Comparison of ENCODE assay signal across 8 cellular contexts in the genomic region with DNA sequence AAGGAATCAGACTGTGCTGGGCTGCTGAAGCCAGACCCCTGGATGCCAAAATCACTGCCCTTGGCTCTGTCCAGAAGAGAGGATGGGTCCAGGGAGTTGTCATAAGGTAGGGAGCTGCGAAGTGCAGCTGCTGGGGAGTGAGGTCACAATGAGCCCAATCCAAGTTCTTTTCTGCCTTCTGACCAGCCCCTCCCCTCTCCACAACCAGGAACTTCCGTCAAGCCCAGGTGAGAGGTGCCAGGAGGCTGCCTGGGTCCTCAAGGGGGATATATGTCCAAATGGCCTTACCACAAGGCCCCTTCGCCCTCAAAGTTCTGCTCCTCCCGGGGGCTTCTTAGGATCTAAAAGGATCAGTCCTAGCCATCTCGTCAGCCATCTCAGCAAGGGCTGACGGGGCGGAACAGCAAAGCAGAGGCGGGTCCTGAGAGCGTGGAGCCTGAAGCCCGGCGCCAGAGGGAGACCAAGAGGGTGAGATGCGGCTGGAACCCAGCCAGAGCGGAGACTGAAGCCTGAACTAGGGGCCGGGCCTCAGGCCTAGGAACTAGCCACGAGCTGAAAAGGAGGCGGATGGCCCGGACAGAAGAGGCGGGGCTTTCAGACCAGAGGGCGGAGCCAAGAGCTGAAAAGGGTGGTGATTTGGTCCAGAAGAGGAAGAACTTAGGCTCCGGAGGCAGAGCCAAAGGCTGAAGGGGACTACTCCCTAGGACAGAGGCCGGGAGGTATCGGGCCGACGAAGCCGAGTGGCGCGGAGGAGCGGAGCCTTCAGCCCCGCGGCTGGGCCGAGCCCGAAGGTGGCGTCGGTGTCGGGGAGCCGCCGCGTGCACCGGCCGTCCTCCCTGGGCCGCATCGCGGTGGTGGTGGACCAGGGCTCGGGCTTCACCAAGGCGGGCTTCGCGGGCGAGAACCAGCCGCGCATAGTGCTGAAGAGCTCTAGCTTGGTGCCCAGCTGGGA. TPM values are rescaled to one million over a fixed set of nuclear protein-coding genes. Genes with fewer than 3 reads are reported as not detected.
DNase-seq lines count a peak whose midpoint lies in the region; ATAC-seq lines count a peak whose summit lies in the region.

A gene (plus strand): TSS at position 651 of the 952 bp plus-strand sequence. CDS start 555 bp downstream, outside the sequence.

- DNase-seq in CD4-positive, CD25-positive, alpha-beta regulatory T cell: peak; percentile 60 to 87 (median 81)
- DNase-seq in OCI-M1 (lab: John Stamatoyannopoulos, UW): peak; percentile 99
- DNase-seq in activated T-cell treated with anti-CD3 and anti-CD28 coated beads, Interleukin-2, amount 50 U/mL, for 48 hours: peak; percentile 94 to 95
- DNase-seq in stimulated activated CD8-positive, alpha-beta memory T cell treated with anti-CD3 and anti-CD28 coated beads, Interleukin-4, amount 100 ng/mL, for 4 hours (ENCODE audit: low read depth in 2 of 2, low spot score in 1 of 2): peak; percentile 50 to 68

- no peaks in the 10 kb centered on the region for H3K9me3 Mint-ChIP-seq in CD4-positive, CD25-positive, alpha-beta regulatory T cell

- peak within 1 kb of the TSS; percentile 62 for H3K4me3 ChIP-seq in CD4-positive, CD25-positive, alpha-beta regulatory T cell (ENCODE audit: low read depth, low read length)
- H3K4me3 ChIP-seq in mucosa of rectum (ENCODE audit: low read length in 2 of 2): peak within 1 kb of the TSS; percentile 70 to 74

- peak within 1 kb of the TSS; percentile 80 for H3K27ac ChIP-seq in CD4-positive, CD25-positive, alpha-beta regulatory T cell (ENCODE audit: insufficient read depth, low read length, poor library complexity, severe bottlenecking)
- peak within 1 kb of the TSS; percentile 94 to 95 for H3K27ac ChIP-seq in mucosa of rectum (ENCODE audit: low read depth in 2 of 2, low read length in 2 of 2)

- no peaks in the 10 kb centered on the region for H3K27me3 ChIP-seq in CD4-positive, CD25-positive, alpha-beta regulatory T cell (ENCODE audit: control insufficient read depth, insufficient read depth, low read length)
- no peaks in the 10 kb centered on the region for H3K27me3 ChIP-seq in mucosa of rectum (ENCODE audit: control insufficient read depth in 2 of 2, insufficient read depth in 2 of 2, low read length in 2 of 2)

- peaks cover 11 to 53% (median 23%) of the 10 kb centered on the region in 4 donors for H3K4me1 Mint-ChIP-seq in CD4-positive, CD25-positive, alpha-beta regulatory T cell

- no peaks in the 10 kb centered on the region for H3K27me3 Mint-ChIP-seq in CD4-positive, CD25-positive, alpha-beta regulatory T cell

- H3K36me3 Mint-ChIP-seq in CD4-positive, CD25-positive, alpha-beta regulatory T cell: no peaks in the 10 kb centered on the region

- H3K9ac ChIP-seq in mucosa of rectum (ENCODE audit: low read depth in 1 of 2, low read length in 2 of 2): peak within 1 kb of the TSS; percentile 70 to 80

- peak within 1 kb of the TSS; percentile 94 to 98 (median 96) for H3K27ac Mint-ChIP-seq in CD4-positive, CD25-positive, alpha-beta regulatory T cell

- peaks cover 56% of the 10 kb centered on the region for H3K4me1 ChIP-seq in CD4-positive, CD25-positive, alpha-beta regulatory T cell (ENCODE audit: control insufficient read depth, insufficient read depth, low read length, poor library complexity, severe bottlenecking)
- peaks cover 37 to 39% of the 10 kb centered on the region in 2 donors for H3K4me1 ChIP-seq in mucosa of rectum (ENCODE audit: control insufficient read depth in 2 of 2, insufficient read depth in 2 of 2, low read length in 2 of 2)

- no peaks in the 10 kb centered on the region for H3K36me3 ChIP-seq in CD4-positive, CD25-positive, alpha-beta regulatory T cell (ENCODE audit: control insufficient read depth, insufficient read depth, low read length)
- H3K36me3 ChIP-seq in mucosa of rectum (ENCODE audit: control insufficient read depth in 2 of 2, insufficient read depth in 2 of 2, low read length in 2 of 2): peaks cover 13 to 20% of the 10 kb centered on the region in 2 donors

- peak; percentile 38 to 40 for ATAC-seq in CD4-positive, CD25-positive, alpha-beta regulatory T cell (ENCODE audit: low read depth in 2 of 2)
- ATAC-seq in GM19372 (IDR thresholded peaks at IDR 0.05; ENCODE audit: low read depth, unreplicated experiment) (peak; percentile 54), HG03558 (IDR thresholded peaks at IDR 0.05; ENCODE audit: extremely low read depth, unreplicated experiment) (peak; percentile 43), esophagus mucosa (peak; percentile 70)

- H3K9me3 ChIP-seq in CD4-positive, CD25-positive, alpha-beta regulatory T cell (ENCODE audit: control insufficient read depth in 2 of 2, low read length in 2 of 2): no peaks in the 10 kb centered on the region
- no peaks in the 10 kb centered on the region for H3K9me3 ChIP-seq in mucosa of rectum (ENCODE audit: control insufficient read depth in 2 of 2, low read length in 2 of 2)

- H3K4me3 Mint-ChIP-seq in CD4-positive, CD25-positive, alpha-beta regulatory T cell: peak within 1 kb of the TSS; percentile 95 to 100 (median 97)

RNA-seq across cellular contexts. Expression of the gene that starts here (rescaled TPM):
- total RNA-seq in CD4-positive, CD25-positive, alpha-beta regulatory T cell: 2.0 TPM
- polyA plus RNA-seq in CD4-positive, CD25-positive, alpha-beta regulatory T cell: 10 to 100 TPM in 1 of 4 donors, 1 to 10 TPM in 3; 7.1 to 11.6 (median 8.6) TPM
- 2.0 TPM for total RNA-seq in esophagus mucosa

Comparison
In these comparisons a context has a peak if more than half of its experiments do, and no peak if none do; other contexts are left out.
1. Peak in every context shown above with its lines: DNase-seq, ATAC-seq, H3K4me3 ChIP-seq and H3K27ac ChIP-seq.